12 cellular contexts compared by ENCODE assay signal in the genomic region with DNA sequence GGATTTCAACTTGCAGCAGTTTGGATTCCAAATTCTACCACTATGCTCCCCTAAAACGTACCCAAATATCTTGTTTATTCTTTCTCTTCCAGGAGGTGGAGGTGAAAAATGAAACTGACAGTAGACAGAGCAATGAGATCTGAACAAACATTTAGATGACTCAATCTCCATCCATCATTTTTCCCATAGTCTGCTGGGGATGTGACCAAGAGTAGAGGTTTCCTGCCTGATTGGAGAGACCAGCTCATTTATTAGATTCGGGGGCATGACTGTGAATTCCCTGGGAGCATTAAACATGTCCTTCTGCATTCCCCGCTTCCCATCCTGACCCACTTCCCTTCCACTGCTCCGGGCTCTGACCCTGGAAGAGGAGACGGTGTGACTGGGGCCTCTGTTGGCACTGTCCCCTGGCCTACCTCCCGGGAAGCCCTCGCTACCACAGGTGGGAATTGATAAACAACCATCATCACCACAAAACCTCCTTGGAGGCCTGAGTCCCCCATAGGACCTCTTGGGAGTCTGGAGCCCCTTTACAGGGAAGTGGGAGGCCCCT. TPM values are rescaled to one million over a fixed set of nuclear protein-coding genes. Genes with fewer than 3 reads are reported as not detected.
DNase-seq lines count a peak whose midpoint lies in the region; ATAC-seq and TF ChIP-seq lines count a peak whose summit lies in the region.
"Had no signal": no experiment of that assay in that cellular context is flagged by ENCODE, and none has a peak within 500 bp of the region (broad histone marks: within the 10 kb centered on the region; RNA-seq: fewer than 3 reads in every experiment).

No MANE protein-coding gene starts in this region.

- H3K36me3 ChIP-seq in Caco-2 (ENCODE audit: control insufficient read depth, insufficient read depth, low read length) (peaks cover 6% of the 10 kb centered on the region), PC-9 (ENCODE audit: low read depth) (no peaks in the 10 kb centered on the region), endodermal cell (ENCODE audit: control insufficient read depth, insufficient read depth, low read length) (no peaks in the 10 kb centered on the region)

- H3K9me3 Mint-ChIP-seq in Caco-2 (ENCODE audit: unreplicated experiment) (peaks cover 11% of the 10 kb centered on the region), endodermal cell (no peaks in the 10 kb centered on the region), osteocyte (ENCODE audit: unreplicated experiment) (no peaks in the 10 kb centered on the region), mesothelial cell of epicardium (no peaks in the 10 kb centered on the region)

- intact Hi-C loops in Caco-2 (cut with micrococcal nuclease; ENCODE audit: unreplicated experiment), result no loop called here
- intact Hi-C loops in PC-9 (cut with micrococcal nuclease; ENCODE audit: unreplicated experiment), result no loop called here

- peak overlapping the region; percentile 50 for H3K27ac Mint-ChIP-seq in Caco-2 (ENCODE audit: unreplicated experiment)
- peak overlapping the region; percentile 69 for H3K27ac Mint-ChIP-seq in endodermal cell
- peak overlapping the region; percentile 96 for H3K27ac Mint-ChIP-seq in osteocyte (ENCODE audit: unreplicated experiment)
- no peak overlapping the region for H3K27ac Mint-ChIP-seq in mesothelial cell of epicardium
- H3K27ac Mint-ChIP-seq: activated naive CD8-positive, alpha-beta T cell treated with anti-CD3 and anti-CD28 coated beads, Interleukin-2, amount 10 ng/mL, durations not matched to agents 7 days and 5 days had no signal

- H3K4me3 Mint-ChIP-seq in Caco-2 (ENCODE audit: unreplicated experiment) (no peak overlapping the region), endodermal cell (no peak overlapping the region), osteocyte (ENCODE audit: unreplicated experiment) (peak overlapping the region; percentile 38), mesothelial cell of epicardium (no peak overlapping the region)
- H3K4me3 Mint-ChIP-seq: activated naive CD8-positive, alpha-beta T cell treated with anti-CD3 and anti-CD28 coated beads, Interleukin-2, amount 10 ng/mL, durations not matched to agents 7 days and 5 days had no signal

- no peak overlapping the region for H3K4me2 ChIP-seq in PC-9

- H3K9me2 ChIP-seq in PC-9 (ENCODE audit: insufficient read depth), result no peaks in the 10 kb centered on the region

- H3K4me3 ChIP-seq in Caco-2 (ENCODE audit: low read depth, low read length), result no peak overlapping the region
- H3K4me3 ChIP-seq in PC-9, result no peak overlapping the region
- no peak overlapping the region for H3K4me3 ChIP-seq in endodermal cell (ENCODE audit: low read length)

- POLR2A ChIA-PET in Caco-2 (lab: Charles Lee) (no interaction called here), PC-9 (lab: Charles Lee; ENCODE audit: unreplicated experiment) (no interaction called here)

- peaks cover 7% of the 10 kb centered on the region; the same call in 1 of the 2 replicates for H3F3A ChIP-seq in PC-9 (ENCODE audit: insufficient read depth, low read depth)

- H3K4me1 Mint-ChIP-seq in Caco-2 (ENCODE audit: low read depth, unreplicated experiment), result peaks cover 25% of the 10 kb centered on the region
- peaks cover 70% of the 10 kb centered on the region for H3K4me1 Mint-ChIP-seq in endodermal cell
- peaks cover 95% of the 10 kb centered on the region for H3K4me1 Mint-ChIP-seq in osteocyte (ENCODE audit: unreplicated experiment)
- peaks cover 14% of the 10 kb centered on the region for H3K4me1 Mint-ChIP-seq in mesothelial cell of epicardium

- H3K79me2 ChIP-seq in PC-9 (ENCODE audit: low read depth), result no peaks in the 10 kb centered on the region

- peaks cover 34% of the 10 kb centered on the region for H3K4me1 ChIP-seq in Caco-2
- H3K4me1 ChIP-seq in PC-9 (replicated peaks; ENCODE audit: insufficient read depth), result peaks cover 23% of the 10 kb centered on the region
- peaks cover 24% of the 10 kb centered on the region for H3K4me1 ChIP-seq in endodermal cell (ENCODE audit: control insufficient read depth, insufficient read depth, low read length)

- ATAC-seq in GM19397 (IDR thresholded peaks at IDR 0.05; ENCODE audit: unreplicated experiment) (no peak), GM19463 (IDR thresholded peaks at IDR 0.05; ENCODE audit: unreplicated experiment) (no peak)

- no peak overlapping the region for H3K9ac ChIP-seq in endodermal cell (ENCODE audit: extremely low read depth, low read length, poor library complexity, severe bottlenecking)

- H3K9me3 ChIP-seq in Caco-2 (no peaks in the 10 kb centered on the region), PC-9 (ENCODE audit: insufficient read depth, low read depth) (no peaks in the 10 kb centered on the region), endodermal cell (ENCODE audit: control insufficient read depth, low read length) (no peaks in the 10 kb centered on the region)

- peak in 1 of 2 experiments; percentile 8 for TF ChIP-seq CTCF in Caco-2 (IDR thresholded peaks at IDR 0.05; ENCODE audit: insufficient read depth in 1 of 2, low read depth in 1 of 2, low read length in 1 of 2, severe bottlenecking in 1 of 2, unreplicated experiment in 1 of 2)
- 0 out of 2 replicates have a peak, but pooled peaks have one; percentile 40 for TF ChIP-seq CTCF in PC-9 (conservative IDR thresholded peaks at IDR 0.05)
- TF ChIP-seq CTCF in endodermal cell (conservative IDR thresholded peaks at IDR 0.05), result peak; percentile 45
- TF ChIP-seq CTCF in osteocyte (IDR thresholded peaks at IDR 0.05), result no peak
- no peak for TF ChIP-seq CTCF in mesothelial cell of epicardium (IDR thresholded peaks at IDR 0.05; ENCODE audit: unreplicated experiment)

- H3K27me3 Mint-ChIP-seq in Caco-2 (ENCODE audit: insufficient read depth, unreplicated experiment) (no peaks in the 10 kb centered on the region), endodermal cell (ENCODE audit: insufficient read depth) (no peaks in the 10 kb centered on the region), osteocyte (ENCODE audit: unreplicated experiment) (no peaks in the 10 kb centered on the region), mesothelial cell of epicardium (ENCODE audit: low read depth) (no peaks in the 10 kb centered on the region)

- no peaks in the 10 kb centered on the region for H4K20me1 ChIP-seq in PC-9 (ENCODE audit: insufficient read depth)

- no peak for DNase-seq in Caco-2
- DNase-seq in PC-9, result no peak
- DNase-seq in endodermal cell, result peak; percentile 50
- DNase-seq in osteocyte (ENCODE audit: extremely low spot score, unreplicated experiment), result no peak
- no peak for DNase-seq in hippocampal formation (lab: John Stamatoyannopoulos, UW)
- no peak for DNase-seq in mesothelial cell of epicardium (ENCODE audit: low spot score in 2 of 2, unreplicated experiment in 2 of 2)
- DNase-seq: activated naive CD8-positive, alpha-beta T cell treated with anti-CD3 and anti-CD28 coated beads, Interleukin-2, amount 10 ng/mL, durations not matched to agents 7 days and 5 days; GOT3; NCI-H1436; stimulated activated CD4-positive, alpha-beta T cell treated with anti-CD3 and anti-CD28 coated beads, Interleukin-4, amount 100 ng/mL, for 4 hours had no signal

- no TSS peak for BruUV-seq in Caco-2 (replicated peaks; lab: Mats Ljungman, UMichigan)
- BruUV-seq in PC-9 (replicated peaks; lab: Mats Ljungman, UMichigan), result no TSS peak

- H3K27me3 ChIP-seq in Caco-2 (replicated peaks; ENCODE audit: control insufficient read depth, insufficient read depth, low read length) (no peaks in the 10 kb centered on the region), PC-9 (ENCODE audit: insufficient read depth, low read depth) (no peaks in the 10 kb centered on the region), endodermal cell (ENCODE audit: control insufficient read depth, insufficient read depth, low read length, poor library complexity, severe bottlenecking) (no peaks in the 10 kb centered on the region)

- H3K36me3 Mint-ChIP-seq in Caco-2 (ENCODE audit: insufficient read depth, unreplicated experiment) (peaks cover 58% of the 10 kb centered on the region), endodermal cell (ENCODE audit: low read depth) (peaks cover 8% of the 10 kb centered on the region), osteocyte (ENCODE audit: unreplicated experiment) (peaks cover 3% of the 10 kb centered on the region), mesothelial cell of epicardium (peaks cover 1% of the 10 kb centered on the region)
- H3K36me3 Mint-ChIP-seq: activated naive CD8-positive, alpha-beta T cell treated with anti-CD3 and anti-CD28 coated beads, Interleukin-2, amount 10 ng/mL, durations not matched to agents 7 days and 5 days had no signal

- WGBS in endodermal cell (ENCODE audit: insufficient coverage in 1 of 2, insufficient read length in 1 of 2), 2 experiments, result 89 to 96% methylated on average over 5 to 7 of the region's 7 CpGs

- CTCF ChIA-PET in Caco-2 (lab: Charles Lee), result no interaction called here
- CTCF ChIA-PET in PC-9 (lab: Charles Lee), result no interaction called here

- H2AFZ ChIP-seq in PC-9, result no peak overlapping the region

- H3K27ac ChIP-seq in PC-9 (no peak overlapping the region), endodermal cell (ENCODE audit: low read depth, low read length) (no peak overlapping the region)

RNA-seq across cellular contexts. Expression of gene DKK3, which starts 20.3 kb away (rescaled TPM):
- 156 and 165 TPM in 2 replicates for total RNA-seq in Caco-2 (2022)
- total RNA-seq in PC-9 (2021), result 11.5 and 13.9 TPM in 2 replicates
- total RNA-seq in endodermal cell, result 10 to 100 TPM; 18.8 to 42.6 TPM
- polyA plus RNA-seq in endodermal cell (2013, experiment 1 of 2), result 57.9 TPM
- polyA plus RNA-seq in endodermal cell (2013, experiment 2 of 2), result 51.3 TPM
- total RNA-seq in osteocyte, result 548 and 587 TPM in 2 replicates
- total RNA-seq in mesothelial cell of epicardium, result 29.5 to 30.0 TPM (median 29.7 TPM) in 3 replicates

Comparison
In these comparisons a context has a peak if more than half of its experiments do, and no peak if none do; other contexts are left out.
1. CTCF ChIP-seq: peak in PC-9 (single experiment) and endodermal cell (single experiment); none in osteocyte (single experiment) and mesothelial cell of epicardium (single experiment).